Comparison of ENCODE assay signal across 20 cellular contexts in genomic region chr7:51356849-51357516, GRCh38. TPM values are rescaled to one million over a fixed set of nuclear protein-coding genes. Genes with fewer than 3 reads are reported as not detected.
DNase-seq lines count a peak whose midpoint lies in the region; ATAC-seq and TF ChIP-seq lines count a peak whose summit lies in the region.
"Had no signal": no experiment of that assay in that cellular context is flagged by ENCODE, and none has a peak within 500 bp of the region (broad histone marks: within the 10 kb centered on the region; RNA-seq: fewer than 3 reads in every experiment).

No MANE protein-coding gene starts in this region.

- TF ChIP-seq CTCF in epithelial cell of proximal tubule (conservative IDR thresholded peaks at IDR 0.05; ENCODE audit: low read depth, low read length) (peak; percentile 37), prostate gland (IDR thresholded peaks at IDR 0.05) (no peak)

- H3K4me3 ChIP-seq in epithelial cell of proximal tubule (ENCODE audit: low read depth, low read length) (no peak overlapping the region), prostate gland (no peak overlapping the region)
- H3K4me3 ChIP-seq: MG63 had no signal

- H3K36me3 ChIP-seq in prostate gland = no peaks in the 10 kb centered on the region
- H3K36me3 ChIP-seq: MG63 had no signal

- H3K27ac ChIP-seq in prostate gland = peak overlapping the region; percentile 11 to 46

- no peak for TF ChIP-seq POLR2A in prostate gland (IDR thresholded peaks at IDR 0.05)

- ATAC-seq in left colon (peak; percentile 53), HG03342 (IDR thresholded peaks at IDR 0.05; ENCODE audit: unreplicated experiment) (no peak)
- ATAC-seq: WTC11 had no signal

- intact Hi-C loops in left colon (cut with DNase I, micrococcal nuclease) (no loop called here), prostate gland (cut with DNase I) (loop anchor here (10.0 kb wide), 1 partner anchor 882 kb away; no protein-coding TSS in a partner anchor)

- H3K4me1 ChIP-seq in prostate gland (replicated peaks) = peaks cover 5% of the 10 kb centered on the region

- no peaks in the 10 kb centered on the region for H3K27me3 ChIP-seq in prostate gland (replicated peaks; ENCODE audit: insufficient read depth)
- H3K27me3 ChIP-seq: MG63 had no signal

- peak; percentile 39 for DNase-seq in DMS79 treated with DMSO at 0.1 percent for 48 hours (lab: John Stamatoyannopoulos, UW)
- peak; percentile 40 for DNase-seq in epithelial cell of proximal tubule (ENCODE audit: low read depth)
- DNase-seq in left colon = no peak
- peak; percentile 48 for DNase-seq in prostate gland (ENCODE audit: low spot score)
- no peak for DNase-seq in activated CD8-positive, alpha-beta memory T cell treated with anti-CD3 and anti-CD28 coated beads for 24 hours
- no peak for DNase-seq in inferior parietal cortex (ENCODE audit: extremely low spot score)
- DNase-seq: activated CD4-positive, alpha-beta memory T cell treated with anti-CD3 and anti-CD28 coated beads, Interleukin-2, amount 10 ng/mL, durations not matched to agents 7 days and 5 days; activated naive CD4-positive, alpha-beta T cell treated with Interleukin-2 at 50 U/mL for 16 hours; activated T-cell treated with anti-CD3 and anti-CD28 coated beads, Interleukin-2, amount 50 U/mL, for 1 hour; amniotic stem cell; CD4-positive, alpha-beta T cell; islet precursor cell; MG63; NCI-H1694; NCI-H2227 treated with DMSO at 0.1 percent for 48 hours; stimulated activated CD8-positive, alpha-beta memory T cell treated with anti-CD3 and anti-CD28 coated beads, Interleukin-4, amount 100 ng/mL, for 48 hours; T-helper 9 cell had no signal

- no peaks in the 10 kb centered on the region for H3K9me3 ChIP-seq in prostate gland
- H3K9me3 ChIP-seq: MG63 had no signal

- WGBS in prostate gland = 61% methylated on average over 12 of the region's 12 CpGs

RNA-seq across cellular contexts. Expression of gene COBL, which starts 40.4 kb away (rescaled TPM):
- total RNA-seq in epithelial cell of proximal tubule = 1.5 and 6.6 TPM in 2 replicates
- total RNA-seq in left colon = 10 to 100 TPM; 66.1 to 75.7 TPM
- 10 to 100 TPM; 36.5 to 46.6 TPM for total RNA-seq in prostate gland
- total RNA-seq: activated CD4-positive, alpha-beta memory T cell treated with anti-CD3 and anti-CD28 coated beads, Interleukin-2, amount 10 ng/mL, durations not matched to agents 7 days and 5 days; CD4-positive, alpha-beta T cell; pulmonary artery endothelial cell had no signal

Comparison
In these comparisons a context has a peak if more than half of its experiments do, and no peak if none do; other contexts are left out.
1. DNase-seq: peak in DMS79 treated with DMSO at 0.1 percent for 48 hours (single experiment), epithelial cell of proximal tubule (single experiment) and prostate gland (single experiment); none in left colon (0 of 2), activated CD8-positive, alpha-beta memory T cell treated with anti-CD3 and anti-CD28 coated beads for 24 hours (single experiment) and inferior parietal cortex (single experiment).